27 cellular contexts compared by ENCODE assay signal in genomic region chr20:2794866-2795447, GRCh38. TPM values are rescaled to one million over a fixed set of nuclear protein-coding genes. Genes with fewer than 3 reads are reported as not detected.
"Had no signal": no experiment of that assay in that cellular context is flagged by ENCODE, and none has a peak within 500 bp of the region (broad histone marks: within the 10 kb centered on the region; RNA-seq: fewer than 3 reads in every experiment).

No MANE protein-coding gene starts in this region.

- H3K27ac Mint-ChIP-seq: activated CD4-positive, alpha-beta T cell treated with anti-CD3 and anti-CD28 coated beads, Interleukin-2, amount 10 ng/mL, durations not matched to agents 24 days and 14 days; activated CD8-positive, alpha-beta memory T cell treated with anti-CD3 and anti-CD28 coated beads, Interleukin-2, amount 10 ng/mL, durations not matched to agents 7 days and 5 days; activated T-cell treated with anti-CD3 and anti-CD28 coated beads, Interleukin-2, amount 50 U/mL, for 24 hours; activated T-helper 1 cell treated with anti-CD3 and anti-CD28 coated beads, Interleukin-12 subunit alpha, Interleukin-12 subunit beta, Interleukin-2, Interleukin-4 antibody, amounts not matched to agents 30 ng/mL and 10 ng/mL and 1 ng/mL, durations not matched to agents 14 hours and 24 hours and 36 hours; T-helper 17 cell; WTC11 had no signal

- H3K4me3 Mint-ChIP-seq: activated CD4-positive, alpha-beta T cell treated with anti-CD3 and anti-CD28 coated beads, Interleukin-2, amount 10 ng/mL, durations not matched to agents 24 days and 14 days; activated CD8-positive, alpha-beta memory T cell treated with anti-CD3 and anti-CD28 coated beads, Interleukin-2, amount 10 ng/mL, durations not matched to agents 7 days and 5 days; activated naive CD4-positive, alpha-beta T cell treated with anti-CD3 and anti-CD28 coated beads, Interleukin-2, amount 50 U/mL, for 24 hours; activated T-cell treated with anti-CD3 and anti-CD28 coated beads, Interleukin-2, amount 50 U/mL, for 24 hours; activated T-helper 1 cell treated with anti-CD3 and anti-CD28 coated beads, Interleukin-12 subunit alpha, Interleukin-12 subunit beta, Interleukin-2, Interleukin-4 antibody, amounts not matched to agents 30 ng/mL and 10 ng/mL and 1 ng/mL, durations not matched to agents 14 hours and 24 hours and 36 hours; T-helper 17 cell; WTC11 had no signal

- DNase-seq: activated CD4-positive, alpha-beta T cell treated with anti-CD3 and anti-CD28 coated beads, Interleukin-2, amount 10 ng/mL, durations not matched to agents 24 days and 14 days; activated CD4-positive, alpha-beta T cell treated with anti-CD3 and anti-CD28 coated beads, Interleukin-2, amount 50 U/mL, for 48 hours; activated CD4-positive, CD25-positive, alpha-beta regulatory T cell treated with anti-CD3 and anti-CD28 coated beads, Interleukin-2, amount 50 U/mL, for 72 hours; activated CD8-positive, alpha-beta memory T cell treated with anti-CD3 and anti-CD28 coated beads, Interleukin-2, amount 10 ng/mL, durations not matched to agents 7 days and 5 days; activated effector memory CD4-positive, alpha-beta T cell treated with Interleukin-2 at 50 U/mL for 16 hours; activated naive CD4-positive, alpha-beta T cell; activated T-cell treated with anti-CD3 and anti-CD28 coated beads, Interleukin-2, amount 50 U/mL, for 24 hours; aorta; central memory CD4-positive, alpha-beta T cell; Kasumi-1; NCI-H1092; NCI-H1417 treated with DMSO at 0.1 percent for 48 hours; NCI-H1694; NCI-H2081; NCI-H2171 treated with DMSO at 0.1 percent for 48 hours; NCI-H446 treated with DMSO at 0.1 percent for 48 hours; NCI-H524 treated with DMSO at 0.1 percent for 48 hours; PC-9; SHP77 treated with DMSO at 0.1 percent for 48 hours; T-helper 17 cell; T-helper 9 cell had no signal

- H3K9me3 Mint-ChIP-seq: activated CD4-positive, alpha-beta T cell treated with anti-CD3 and anti-CD28 coated beads, Interleukin-2, amount 10 ng/mL, durations not matched to agents 24 days and 14 days; activated naive CD4-positive, alpha-beta T cell treated with anti-CD3 and anti-CD28 coated beads, Interleukin-2, amount 50 U/mL, for 24 hours; activated T-cell treated with anti-CD3 and anti-CD28 coated beads, Interleukin-2, amount 50 U/mL, for 24 hours; activated T-helper 1 cell treated with anti-CD3 and anti-CD28 coated beads, Interleukin-12 subunit alpha, Interleukin-12 subunit beta, Interleukin-2, Interleukin-4 antibody, amounts not matched to agents 30 ng/mL and 10 ng/mL and 1 ng/mL, durations not matched to agents 14 hours and 24 hours and 36 hours; WTC11 had no signal

RNA-seq across cellular contexts. Expression of gene CPXM1, which starts 5.5 kb away (rescaled TPM):
- total RNA-seq: PC-9 had no signal

RNA-seq across cellular contexts. Expression of gene C20orf141, which starts 19.8 kb away (rescaled TPM):
- total RNA-seq: activated CD4-positive, alpha-beta T cell treated with anti-CD3 and anti-CD28 coated beads, Interleukin-2, amount 10 ng/mL, durations not matched to agents 24 days and 14 days; activated CD8-positive, alpha-beta memory T cell treated with anti-CD3 and anti-CD28 coated beads, Interleukin-2, amount 10 ng/mL, durations not matched to agents 7 days and 5 days; activated T-helper 1 cell treated with anti-CD3 and anti-CD28 coated beads, Interleukin-12 subunit alpha, Interleukin-12 subunit beta, Interleukin-2, Interleukin-4 antibody, amounts not matched to agents 30 ng/mL and 10 ng/mL and 1 ng/mL, durations not matched to agents 14 hours and 24 hours and 36 hours; aorta; breast epithelium; chondrocyte; PC-9; SK-MEL-5; T-helper 17 cell; WTC11 had no signal

RNA-seq across cellular contexts. Expression of gene TMEM239, which starts 21.2 kb away (rescaled TPM):
- total RNA-seq: activated CD4-positive, alpha-beta T cell treated with anti-CD3 and anti-CD28 coated beads, Interleukin-2, amount 10 ng/mL, durations not matched to agents 24 days and 14 days; activated CD8-positive, alpha-beta memory T cell treated with anti-CD3 and anti-CD28 coated beads, Interleukin-2, amount 10 ng/mL, durations not matched to agents 7 days and 5 days; activated T-helper 1 cell treated with anti-CD3 and anti-CD28 coated beads, Interleukin-12 subunit alpha, Interleukin-12 subunit beta, Interleukin-2, Interleukin-4 antibody, amounts not matched to agents 30 ng/mL and 10 ng/mL and 1 ng/mL, durations not matched to agents 14 hours and 24 hours and 36 hours; aorta; chondrocyte; PC-9; SK-MEL-5; T-helper 17 cell; WTC11 had no signal
